In genomic region chr18:8615397-8616025, GRCh38 we compare ENCODE assay signal across 8 cellular contexts. TPM values are rescaled to one million over a fixed set of nuclear protein-coding genes. Genes with fewer than 3 reads are reported as not detected.
DNase-seq lines count a peak whose midpoint lies in the region; ATAC-seq lines count a peak whose summit lies in the region.

No MANE protein-coding gene starts in this region.

- H3K4ac ChIP-seq in neuronal stem cell (ENCODE audit: low read length): no peak overlapping the region

- no peak overlapping the region for H3K23ac ChIP-seq in neuronal stem cell (ENCODE audit: low read depth, low read length, poor library complexity)

- H2BK5ac ChIP-seq in neuronal stem cell (ENCODE audit: low read length): no peak overlapping the region

- H3K27me3 ChIP-seq in stomach smooth muscle (ENCODE audit: control insufficient read depth in 1 of 2, insufficient read depth in 2 of 2, low read length in 2 of 2) (no peaks in the 10 kb centered on the region), neuronal stem cell (ENCODE audit: control insufficient read depth in 3 of 3, insufficient read depth in 3 of 3, low read depth in 1 of 3, low read length in 3 of 3) (no peaks in the 10 kb centered on the region)
- no peaks in the 10 kb centered on the region for H3K27me3 ChIP-seq in CD4-positive, alpha-beta memory T cell (ENCODE audit: insufficient read depth, low read length)

- H3K27ac Mint-ChIP-seq in activated naive CD8-positive, alpha-beta T cell treated with anti-CD3 and anti-CD28 coated beads, Interleukin-2, amount 50 U/mL, for 24 hours: peak overlapping the region; percentile 20
- H3K27ac Mint-ChIP-seq in CD4-positive, alpha-beta memory T cell: peak overlapping the region in 2 of 7 donors; percentile 13 to 55
- no peak overlapping the region for H3K27ac Mint-ChIP-seq in activated CD4-positive, alpha-beta memory T cell treated with anti-CD3 and anti-CD28 coated beads, Interleukin-2, amount 10 ng/mL, durations not matched to agents 7 days and 5 days

- peaks cover 82% of the 10 kb centered on the region for H3K4me1 Mint-ChIP-seq in activated naive CD8-positive, alpha-beta T cell treated with anti-CD3 and anti-CD28 coated beads, Interleukin-2, amount 50 U/mL, for 24 hours
- H3K4me1 Mint-ChIP-seq in CD4-positive, alpha-beta memory T cell: peaks cover 53 to 94% (median 74%) of the 10 kb centered on the region in 4 donors
- H3K4me1 Mint-ChIP-seq in activated CD4-positive, alpha-beta memory T cell treated with anti-CD3 and anti-CD28 coated beads, Interleukin-2, amount 10 ng/mL, durations not matched to agents 7 days and 5 days: peaks cover 40% of the 10 kb centered on the region

- H2BK12ac ChIP-seq in neuronal stem cell (ENCODE audit: low read length): no peak overlapping the region

- no CpG with 5 or more reads among the region's 4 CpGs for WGBS in neuronal stem cell (ENCODE audit: extremely low coverage in 2 of 2, insufficient read length in 2 of 2, insufficient replicate concordance in 1 of 2), 2 donors

- no peak overlapping the region for H4K91ac ChIP-seq in neuronal stem cell (ENCODE audit: low read depth, low read length, poor library complexity)

- H2AFZ ChIP-seq in neuronal stem cell (ENCODE audit: low read length): no peak overlapping the region

- peaks cover 37% of the 10 kb centered on the region for H3K4me1 ChIP-seq in stomach smooth muscle (ENCODE audit: control insufficient read depth, insufficient read depth, low read length)
- H3K4me1 ChIP-seq in CD4-positive, alpha-beta memory T cell (ENCODE audit: insufficient read depth, low read length): peaks cover 44% of the 10 kb centered on the region
- H3K4me1 ChIP-seq in neuronal stem cell (ENCODE audit: control insufficient read depth in 2 of 2, insufficient read depth in 1 of 2, low read depth in 1 of 2, low read length in 2 of 2): peaks cover 7% of the 10 kb centered on the region in 2 donors

- no peak for ATAC-seq in activated naive CD8-positive, alpha-beta T cell treated with anti-CD3 and anti-CD28 coated beads, Interleukin-2, amount 50 U/mL, for 24 hours

- H3K4me3 Mint-ChIP-seq in activated naive CD8-positive, alpha-beta T cell treated with anti-CD3 and anti-CD28 coated beads, Interleukin-2, amount 50 U/mL, for 24 hours: no peak overlapping the region
- H3K4me3 Mint-ChIP-seq in CD4-positive, alpha-beta memory T cell: peak overlapping the region in 1 of 8 donors; percentile 54
- no peak overlapping the region for H3K4me3 Mint-ChIP-seq in activated CD4-positive, alpha-beta memory T cell treated with anti-CD3 and anti-CD28 coated beads, Interleukin-2, amount 10 ng/mL, durations not matched to agents 7 days and 5 days

- no peak overlapping the region for H2BK15ac ChIP-seq in neuronal stem cell (ENCODE audit: low read length)

- DNase-seq in DMS 273 treated with DMSO at 0.1 percent for 48 hours (lab: John Stamatoyannopoulos, UW) (peak; percentile 84), NCI-H1694 (lab: John Stamatoyannopoulos, UW) (peak; percentile 92), hepatic stellate cell (ENCODE audit: low spot score) (peak; percentile 95), neuronal stem cell (ENCODE audit: low spot score) (no peak)
- no peak for DNase-seq in activated naive CD8-positive, alpha-beta T cell treated with anti-CD3 and anti-CD28 coated beads, Interleukin-2, amount 50 U/mL, for 24 hours
- no peak for DNase-seq in CD4-positive, alpha-beta memory T cell
- no peak for DNase-seq in activated CD4-positive, alpha-beta memory T cell treated with anti-CD3 and anti-CD28 coated beads, Interleukin-2, amount 10 ng/mL, durations not matched to agents 7 days and 5 days

- H3K36me3 ChIP-seq in stomach smooth muscle (ENCODE audit: control insufficient read depth in 2 of 2, insufficient read depth in 2 of 2, low read length in 2 of 2): peaks cover 0 to 4% of the 10 kb centered on the region in 2 donors
- peaks cover 3% of the 10 kb centered on the region for H3K36me3 ChIP-seq in CD4-positive, alpha-beta memory T cell (ENCODE audit: insufficient read depth, low read length)
- H3K36me3 ChIP-seq in neuronal stem cell (replicated peaks in 1 of 2; ENCODE audit: control insufficient read depth in 2 of 2, insufficient read depth in 2 of 2, low read length in 2 of 2): peaks cover 4 to 47% of the 10 kb centered on the region in 2 donors

- no peak overlapping the region for H3K14ac ChIP-seq in neuronal stem cell (ENCODE audit: low read length)

- peaks cover 49% of the 10 kb centered on the region for H3K36me3 Mint-ChIP-seq in activated naive CD8-positive, alpha-beta T cell treated with anti-CD3 and anti-CD28 coated beads, Interleukin-2, amount 50 U/mL, for 24 hours (ENCODE audit: low read depth)
- peaks cover 1 to 30% of the 10 kb centered on the region in 2 donors for H3K36me3 Mint-ChIP-seq in CD4-positive, alpha-beta memory T cell
- H3K36me3 Mint-ChIP-seq in activated CD4-positive, alpha-beta memory T cell treated with anti-CD3 and anti-CD28 coated beads, Interleukin-2, amount 10 ng/mL, durations not matched to agents 7 days and 5 days (ENCODE audit: low read depth): peaks cover 41% of the 10 kb centered on the region

- H2BK120ac ChIP-seq in neuronal stem cell (ENCODE audit: low read depth, low read length): no peak overlapping the region

- CTCF ChIA-PET in CD4-positive, alpha-beta memory T cell (lab: Charles Lee; ENCODE audit: partially characterized antibody): interaction anchor here (1.2 kb wide), 1 partner anchor 9 kb away, joined by 4 read pairs; no protein-coding TSS in a partner anchor
- CTCF ChIA-PET in activated CD4-positive, alpha-beta memory T cell treated with anti-CD3 and anti-CD28 coated beads, Interleukin-2, amount 10 ng/mL, durations not matched to agents 7 days and 5 days (lab: Charles Lee): no interaction called here

- POLR2A ChIA-PET in CD4-positive, alpha-beta memory T cell (lab: Charles Lee; ENCODE audit: partially characterized antibody): no interaction called here
- POLR2A ChIA-PET in activated CD4-positive, alpha-beta memory T cell treated with anti-CD3 and anti-CD28 coated beads, Interleukin-2, amount 10 ng/mL, durations not matched to agents 7 days and 5 days (lab: Charles Lee): interaction anchor here (0.7 kb wide), 1 partner anchor 524 kb away, joined by 3 read pairs; no protein-coding TSS in a partner anchor

- H3K4me2 ChIP-seq in neuronal stem cell (ENCODE audit: insufficient read depth, low read length, poor library complexity, severe bottlenecking): no peak overlapping the region

- peak overlapping the region in 1 of 2 donors; percentile 47 for H3K9ac ChIP-seq in stomach smooth muscle (ENCODE audit: low read length in 2 of 2)
- no peak overlapping the region for H3K9ac ChIP-seq in neuronal stem cell (ENCODE audit: low read depth, low read length, poor library complexity)

- H4K8ac ChIP-seq in neuronal stem cell (ENCODE audit: low read depth, low read length): no peak overlapping the region

- no peak overlapping the region for H3K18ac ChIP-seq in neuronal stem cell (ENCODE audit: low read length)

- intact Hi-C loops in CD4-positive, alpha-beta memory T cell (cut with micrococcal nuclease): loop anchor here (10.0 kb wide), 1 partner anchor 859 kb away; the partner anchor contains the start of gene RALBP1

- H3K9me3 ChIP-seq in stomach smooth muscle (ENCODE audit: control insufficient read depth in 2 of 2, low read length in 2 of 2) (no peaks in the 10 kb centered on the region), neuronal stem cell (replicated peaks in 1 of 2; ENCODE audit: control insufficient read depth in 2 of 2, insufficient read depth in 1 of 2, low read depth in 1 of 2, low read length in 2 of 2) (no peaks in the 10 kb centered on the region)
- H3K9me3 ChIP-seq in CD4-positive, alpha-beta memory T cell (ENCODE audit: control insufficient read depth in 1 of 2, low read length in 2 of 2): no peaks in the 10 kb centered on the region

- H3K79me1 ChIP-seq in neuronal stem cell (ENCODE audit: low read depth, low read length): peaks cover 9% of the 10 kb centered on the region

- H3K4me3 ChIP-seq in stomach smooth muscle (ENCODE audit: low read length in 2 of 2): peak overlapping the region in 1 of 2 donors; percentile 30
- no peak overlapping the region for H3K4me3 ChIP-seq in CD4-positive, alpha-beta memory T cell (ENCODE audit: low read length in 2 of 2)
- H3K4me3 ChIP-seq in neuronal stem cell (ENCODE audit: low read length in 2 of 2): no peak overlapping the region

- H3K9me3 Mint-ChIP-seq in activated naive CD8-positive, alpha-beta T cell treated with anti-CD3 and anti-CD28 coated beads, Interleukin-2, amount 50 U/mL, for 24 hours: peaks cover under 1% of the 10 kb centered on the region
- H3K9me3 Mint-ChIP-seq in CD4-positive, alpha-beta memory T cell: no peaks in the 10 kb centered on the region
- H3K9me3 Mint-ChIP-seq in activated CD4-positive, alpha-beta memory T cell treated with anti-CD3 and anti-CD28 coated beads, Interleukin-2, amount 10 ng/mL, durations not matched to agents 7 days and 5 days: no peaks in the 10 kb centered on the region

- H3K27me3 Mint-ChIP-seq in activated naive CD8-positive, alpha-beta T cell treated with anti-CD3 and anti-CD28 coated beads, Interleukin-2, amount 50 U/mL, for 24 hours: no peaks in the 10 kb centered on the region
- no peaks in the 10 kb centered on the region for H3K27me3 Mint-ChIP-seq in CD4-positive, alpha-beta memory T cell
- H3K27me3 Mint-ChIP-seq in activated CD4-positive, alpha-beta memory T cell treated with anti-CD3 and anti-CD28 coated beads, Interleukin-2, amount 10 ng/mL, durations not matched to agents 7 days and 5 days: no peaks in the 10 kb centered on the region

- no peak overlapping the region for H2AK5ac ChIP-seq in neuronal stem cell (ENCODE audit: low read depth, low read length)

- H3K27ac ChIP-seq in stomach smooth muscle (ENCODE audit: low read length) (peak overlapping the region; percentile 64), neuronal stem cell (replicated peaks; ENCODE audit: low read length) (no peak overlapping the region)
- H3K27ac ChIP-seq in CD4-positive, alpha-beta memory T cell (ENCODE audit: low read depth, low read length): no peak overlapping the region

RNA-seq across cellular contexts. Expression of gene RAB12, which starts 6.3 kb away (rescaled TPM):
- total RNA-seq in CD4-positive, alpha-beta memory T cell: 10 to 100 TPM; 20.7 to 20.8 TPM
- under 1 TPM; 0.11 to 0.36 TPM for polyA plus RNA-seq in CD4-positive, alpha-beta memory T cell
- 28.5 TPM for polyA plus RNA-seq in neuronal stem cell (2013, experiment 1 of 2)
- polyA plus RNA-seq in neuronal stem cell (2013, experiment 2 of 2): 28.9 TPM
- 10 to 100 TPM; 12.5 to 14.6 TPM for total RNA-seq in activated CD4-positive, alpha-beta memory T cell treated with anti-CD3 and anti-CD28 coated beads, Interleukin-2, amount 10 ng/mL, durations not matched to agents 7 days and 5 days

Comparison
In these comparisons a context has a peak if more than half of its experiments do, and no peak if none do; other contexts are left out.
1. DNase-seq: peak in DMS 273 treated with DMSO at 0.1 percent for 48 hours (single experiment), NCI-H1694 (single experiment) and hepatic stellate cell (single experiment); none in activated naive CD8-positive, alpha-beta T cell treated with anti-CD3 and anti-CD28 coated beads, Interleukin-2, amount 50 U/mL, for 24 hours (single experiment), CD4-positive, alpha-beta memory T cell (0 of 5), neuronal stem cell (single experiment) and activated CD4-positive, alpha-beta memory T cell treated with anti-CD3 and anti-CD28 coated beads, Interleukin-2, amount 10 ng/mL, durations not matched to agents 7 days and 5 days (single experiment).